Comparison of ENCODE assay signal across 10 cellular contexts in the genomic region with DNA sequence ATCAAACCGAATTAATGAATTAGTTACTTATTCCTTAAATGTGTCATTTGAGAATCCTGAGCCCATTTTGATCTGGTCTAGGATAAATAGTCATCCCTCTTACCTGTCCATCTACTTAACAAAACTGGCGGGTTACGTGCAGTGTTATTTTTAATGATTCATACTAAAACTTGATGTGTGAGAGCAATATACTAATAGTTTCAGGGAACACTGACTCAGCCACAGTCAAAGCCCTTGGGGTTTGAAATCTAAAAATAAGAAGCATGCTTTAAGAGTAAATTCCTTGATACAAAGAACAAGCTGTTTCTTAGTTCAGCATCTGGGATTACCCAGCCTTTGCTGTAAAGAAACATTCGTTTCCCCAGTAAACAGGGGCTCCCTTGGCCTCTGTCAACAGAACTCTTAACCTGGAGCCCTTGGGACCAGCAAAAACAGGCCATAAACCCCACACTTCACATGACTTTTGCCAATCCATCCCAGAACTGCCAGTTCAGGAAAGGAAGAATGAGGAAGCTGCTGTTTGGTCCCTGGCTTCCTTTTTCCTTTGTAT.
DNase-seq lines count a peak whose midpoint lies in the region; ATAC-seq lines count a peak whose summit lies in the region.
"Had no signal": no experiment of that assay in that cellular context is flagged by ENCODE, and none has a peak within 500 bp of the region (broad histone marks: within the 10 kb centered on the region; RNA-seq: fewer than 3 reads in every experiment).

No MANE protein-coding gene starts in this region.

- no peaks in the 10 kb centered on the region for H3K27me3 ChIP-seq in esophagus (ENCODE audit: control insufficient read depth in 1 of 2, insufficient read depth in 2 of 2, low read length in 2 of 2)

- H3K9me3 ChIP-seq in esophagus (ENCODE audit: control insufficient read depth in 2 of 2, insufficient read depth in 1 of 2, low read depth in 1 of 2, low read length in 1 of 2), result peaks cover 0 to 3% of the 10 kb centered on the region in 2 donors

- ATAC-seq in GM18870 (IDR thresholded peaks at IDR 0.05; ENCODE audit: unreplicated experiment) (peak; percentile 51), HG03439 (IDR thresholded peaks at IDR 0.05; ENCODE audit: unreplicated experiment) (peak; percentile 69)
- ATAC-seq: activated naive CD8-positive, alpha-beta T cell treated with anti-CD3 and anti-CD28 coated beads, Interleukin-2, amount 50 U/mL, for 24 hours had no signal

- H3K4me1 ChIP-seq in esophagus (ENCODE audit: control insufficient read depth in 2 of 2, insufficient read depth in 2 of 2, low read length in 1 of 2), result peaks cover 2 to 5% of the 10 kb centered on the region in 2 donors

- DNase-seq in stromal cell of bone marrow (ENCODE audit: low read depth), result peak; percentile 88
- DNase-seq in amygdala (lab: John Stamatoyannopoulos, UW), result no peak
- DNase-seq in mucosa of gallbladder (ENCODE audit: low spot score), result no peak
- DNase-seq in DMS153 treated with DMSO at 0.1 percent for 48 hours (lab: John Stamatoyannopoulos, UW; ENCODE audit: unreplicated experiment), result no peak
- DNase-seq in stimulated activated CD4-positive, alpha-beta T cell treated with anti-CD3 and anti-CD28 coated beads, Interleukin-4, amount 100 ng/mL, for 4 hours, result no peak
- DNase-seq: activated naive CD8-positive, alpha-beta T cell treated with anti-CD3 and anti-CD28 coated beads, Interleukin-2, amount 50 U/mL, for 24 hours; naive B cell had no signal

- no peak overlapping the region for H3K4me3 ChIP-seq in esophagus (ENCODE audit: low read depth in 1 of 2, low read length in 2 of 2)

- H3K27ac ChIP-seq in esophagus (ENCODE audit: low read depth in 2 of 2, low read length in 1 of 2), result peak overlapping the region; percentile 17 to 71

- 29 to 53% methylated on average over 4 of the region's 4 CpGs for WGBS in esophagus, 2 donors

- no peaks in the 10 kb centered on the region for H3K36me3 ChIP-seq in esophagus (ENCODE audit: control insufficient read depth in 2 of 2, insufficient read depth in 2 of 2, low read length in 1 of 2)
